21 cellular contexts compared by ENCODE assay signal in genomic region chr16:59913666-59914065, GRCh38.
DNase-seq lines count a peak whose midpoint lies in the region; ATAC-seq, FAIRE-seq and TF ChIP-seq lines count a peak whose summit lies in the region.
"Had no signal": no experiment of that assay in that cellular context is flagged by ENCODE, and none has a peak within 500 bp of the region (broad histone marks: within the 10 kb centered on the region; RNA-seq: fewer than 3 reads in every experiment).

No MANE protein-coding gene starts in this region.

- H3K27me3 ChIP-seq in HepG2 (ENCODE audit: control insufficient read depth in 1 of 2, insufficient read depth in 2 of 2, low read length in 2 of 2), result no peaks in the 10 kb centered on the region
- no peaks in the 10 kb centered on the region for H3K27me3 ChIP-seq in right lobe of liver
- H3K27me3 ChIP-seq in adrenal gland, result no peaks in the 10 kb centered on the region
- H3K27me3 ChIP-seq: BLaER1 had no signal

- H3K9me3 ChIP-seq in HepG2 (ENCODE audit: low read length) (peaks cover 75% of the 10 kb centered on the region), right lobe of liver (no peaks in the 10 kb centered on the region), adrenal gland (replicated peaks in 1 of 3) (no peaks in the 10 kb centered on the region)
- H3K9me3 ChIP-seq: BLaER1, Caco-2, HAP-1 had no signal

- no peak overlapping the region for H2AFZ ChIP-seq in HepG2 (ENCODE audit: low read length)
- H2AFZ ChIP-seq: GM23338 had no signal

- in situ Hi-C loops in HepG2 (cut with HindIII; ENCODE audit: extremely low pct_ligation_motif_present, low pct_unique_long_range_greater_than_20kb), result no loop called here

- H3K9ac ChIP-seq in HepG2 (ENCODE audit: insufficient read depth, low read depth, low read length), result no peak overlapping the region
- H3K9ac ChIP-seq: BLaER1 had no signal

- no peaks in the 10 kb centered on the region for H4K20me1 ChIP-seq in HepG2 (ENCODE audit: insufficient read depth, low read length)
- H4K20me1 ChIP-seq: BLaER1 had no signal

- BruUV-seq in HepG2 (replicated peaks; lab: Mats Ljungman, UMichigan), result no TSS peak

- TF ChIP-seq EP300 in HepG2 (IDR thresholded peaks at IDR 0.05; ENCODE audit: low read depth in 2 of 2, low read length in 2 of 2) (no peak), HepG2 (CRISPR knock-in tag; IDR thresholded peaks at IDR 0.05; ENCODE audit: borderline replicate concordance) (no peak)

- CTCF ChIA-PET in HepG2 (lab: Yijun Ruan, JAX; ENCODE audit: low intra/inter-chr PET ratio, low total read pairs), result no interaction called here

- ATAC-seq in HepG2 (no peak), right lobe of liver (no peak)
- ATAC-seq: CD8-positive, alpha-beta T cell; GM23338 had no signal

- H3K36me3 ChIP-seq in HepG2 (replicated peaks in 1 of 2; ENCODE audit: control insufficient read depth in 1 of 2, insufficient read depth in 2 of 2, low read length in 2 of 2) (no peaks in the 10 kb centered on the region), right lobe of liver (no peaks in the 10 kb centered on the region), adrenal gland (replicated peaks in 1 of 2) (no peaks in the 10 kb centered on the region)
- H3K36me3 ChIP-seq: BLaER1, HAP-1 had no signal

- no peak overlapping the region for H3K4me3 ChIP-seq in HepG2 (replicated peaks in 1 of 3; ENCODE audit: insufficient read depth in 1 of 3, low read depth in 2 of 3, low read length in 3 of 3)
- no peak overlapping the region for H3K4me3 ChIP-seq in right lobe of liver
- H3K4me3 ChIP-seq in epithelial cell of esophagus (ENCODE audit: low read length), result no peak overlapping the region
- no peak overlapping the region for H3K4me3 ChIP-seq in adrenal gland
- H3K4me3 ChIP-seq: BLaER1, GM23338, HAP-1 had no signal

- no peak for FAIRE-seq in HepG2 (lab: Jason Lieb, UNC)
- FAIRE-seq in H54 (lab: Jason Lieb, UNC), result no peak
- FAIRE-seq: G401.6, GM12892 had no signal

- H3K79me2 ChIP-seq in HepG2 (ENCODE audit: insufficient read depth, low read length), result no peaks in the 10 kb centered on the region

- POLR2A ChIA-PET in HepG2 (lab: Yijun Ruan, JAX), result no interaction called here

- H3K4me1 ChIP-seq in HepG2 (ENCODE audit: insufficient read depth, low read length) (no peaks in the 10 kb centered on the region), right lobe of liver (no peaks in the 10 kb centered on the region), adrenal gland (replicated peaks in 1 of 2) (no peaks in the 10 kb centered on the region)
- H3K4me1 ChIP-seq: BLaER1, Caco-2 had no signal

- 0% methylated on average over 1 of the region's 1 CpG for WGBS in HepG2 (ENCODE audit: low lambda C conversion rate)
- WGBS in right lobe of liver (ENCODE audit: insufficient coverage, low coverage, low lambda C conversion rate, missing lambda C conversion rate), result 28% methylated on average over 1 of the region's 1 CpG
- WGBS in adrenal gland, 4 donors, result 38 to 50% (median 47%) methylated on average over 1 of the region's 1 CpG

- no peak overlapping the region for H3K4me2 ChIP-seq in HepG2 (ENCODE audit: low read depth, low read length)
- H3K4me2 ChIP-seq: BLaER1 had no signal

- no peak for DNase-seq in HepG2 (ENCODE audit: low spot score)
- no peak for DNase-seq in right lobe of liver
- DNase-seq in epithelial cell of esophagus (ENCODE audit: low read depth), result peak; percentile 17
- peak; percentile 11 for DNase-seq in non-pigmented ciliary epithelial cell (ENCODE audit: low read depth)
- no peak for DNase-seq in NCI-H1092 (lab: John Stamatoyannopoulos, UW)
- no peak for DNase-seq in adrenal gland
- DNase-seq in stimulated activated CD4-positive, alpha-beta T cell treated with anti-CD3 and anti-CD28 coated beads, Interleukin-4, amount 100 ng/mL, for 24 hours, result no peak
- DNase-seq in H54 (ENCODE audit: insufficient read length, low spot score), result no peak
- DNase-seq: Caco-2; CD4-positive, CD25-positive, alpha-beta regulatory T cell; CD8-positive, alpha-beta T cell; DMS153; DND-41; HFFc6 had no signal

- TF ChIP-seq RAD21 in HepG2 (CRISPR knock-in tag; IDR thresholded peaks at IDR 0.05), result no peak

- no peak for TF ChIP-seq POLR2A in HepG2 (IDR thresholded peaks at IDR 0.05; ENCODE audit: insufficient read depth in 1 of 2, low read depth in 2 of 2, low read length in 2 of 2)
- TF ChIP-seq POLR2A in right lobe of liver (IDR thresholded peaks at IDR 0.05), result no peak
- TF ChIP-seq POLR2A in adrenal gland (IDR thresholded peaks at IDR 0.05), result no peak
- no peak for TF ChIP-seq POLR2A in H54 (IDR thresholded peaks at IDR 0.05; ENCODE audit: low read depth, low read length)

- TF ChIP-seq CTCF in HepG2 (CRISPR knock-in tag; IDR thresholded peaks at IDR 0.05), result no peak
- no peak for TF ChIP-seq CTCF in right lobe of liver (IDR thresholded peaks at IDR 0.05)
- no peak for TF ChIP-seq CTCF in epithelial cell of esophagus (IDR thresholded peaks at IDR 0.05; ENCODE audit: insufficient read depth, low read depth, low read length, missing control alignments)
- TF ChIP-seq CTCF in adrenal gland (IDR thresholded peaks at IDR 0.05), result no peak

- intact Hi-C loops in HepG2 (cut with micrococcal nuclease; ENCODE audit: unreplicated experiment), result no loop called here
- intact Hi-C loops in right lobe of liver (cut with DNase I), result no loop called here
- intact Hi-C loops in adrenal gland (cut with DNase I), result no loop called here

- H3K27ac ChIP-seq in HepG2 (ENCODE audit: extremely low read length, insufficient read depth, low read length) (no peak overlapping the region), right lobe of liver (no peak overlapping the region), adrenal gland (no peak overlapping the region)
- H3K27ac ChIP-seq: 22Rv1, BLaER1, C4-2B had no signal

TF ChIP-seq in HepG2, 621 proteins besides CTCF, POLR2A, EP300 and RAD21:
- TF ChIP-seq PAWR (CRISPR knock-in tag; IDR thresholded peaks at IDR 0.05; ENCODE audit: borderline replicate concordance) (no peak), CEBPB (IDR thresholded peaks at IDR 0.05; ENCODE audit: borderline replicate concordance, low read depth, low read length) (peak; percentile 34; the same call in 1 of the 2 replicates)
- TF ChIP-seq, protein P1, sequence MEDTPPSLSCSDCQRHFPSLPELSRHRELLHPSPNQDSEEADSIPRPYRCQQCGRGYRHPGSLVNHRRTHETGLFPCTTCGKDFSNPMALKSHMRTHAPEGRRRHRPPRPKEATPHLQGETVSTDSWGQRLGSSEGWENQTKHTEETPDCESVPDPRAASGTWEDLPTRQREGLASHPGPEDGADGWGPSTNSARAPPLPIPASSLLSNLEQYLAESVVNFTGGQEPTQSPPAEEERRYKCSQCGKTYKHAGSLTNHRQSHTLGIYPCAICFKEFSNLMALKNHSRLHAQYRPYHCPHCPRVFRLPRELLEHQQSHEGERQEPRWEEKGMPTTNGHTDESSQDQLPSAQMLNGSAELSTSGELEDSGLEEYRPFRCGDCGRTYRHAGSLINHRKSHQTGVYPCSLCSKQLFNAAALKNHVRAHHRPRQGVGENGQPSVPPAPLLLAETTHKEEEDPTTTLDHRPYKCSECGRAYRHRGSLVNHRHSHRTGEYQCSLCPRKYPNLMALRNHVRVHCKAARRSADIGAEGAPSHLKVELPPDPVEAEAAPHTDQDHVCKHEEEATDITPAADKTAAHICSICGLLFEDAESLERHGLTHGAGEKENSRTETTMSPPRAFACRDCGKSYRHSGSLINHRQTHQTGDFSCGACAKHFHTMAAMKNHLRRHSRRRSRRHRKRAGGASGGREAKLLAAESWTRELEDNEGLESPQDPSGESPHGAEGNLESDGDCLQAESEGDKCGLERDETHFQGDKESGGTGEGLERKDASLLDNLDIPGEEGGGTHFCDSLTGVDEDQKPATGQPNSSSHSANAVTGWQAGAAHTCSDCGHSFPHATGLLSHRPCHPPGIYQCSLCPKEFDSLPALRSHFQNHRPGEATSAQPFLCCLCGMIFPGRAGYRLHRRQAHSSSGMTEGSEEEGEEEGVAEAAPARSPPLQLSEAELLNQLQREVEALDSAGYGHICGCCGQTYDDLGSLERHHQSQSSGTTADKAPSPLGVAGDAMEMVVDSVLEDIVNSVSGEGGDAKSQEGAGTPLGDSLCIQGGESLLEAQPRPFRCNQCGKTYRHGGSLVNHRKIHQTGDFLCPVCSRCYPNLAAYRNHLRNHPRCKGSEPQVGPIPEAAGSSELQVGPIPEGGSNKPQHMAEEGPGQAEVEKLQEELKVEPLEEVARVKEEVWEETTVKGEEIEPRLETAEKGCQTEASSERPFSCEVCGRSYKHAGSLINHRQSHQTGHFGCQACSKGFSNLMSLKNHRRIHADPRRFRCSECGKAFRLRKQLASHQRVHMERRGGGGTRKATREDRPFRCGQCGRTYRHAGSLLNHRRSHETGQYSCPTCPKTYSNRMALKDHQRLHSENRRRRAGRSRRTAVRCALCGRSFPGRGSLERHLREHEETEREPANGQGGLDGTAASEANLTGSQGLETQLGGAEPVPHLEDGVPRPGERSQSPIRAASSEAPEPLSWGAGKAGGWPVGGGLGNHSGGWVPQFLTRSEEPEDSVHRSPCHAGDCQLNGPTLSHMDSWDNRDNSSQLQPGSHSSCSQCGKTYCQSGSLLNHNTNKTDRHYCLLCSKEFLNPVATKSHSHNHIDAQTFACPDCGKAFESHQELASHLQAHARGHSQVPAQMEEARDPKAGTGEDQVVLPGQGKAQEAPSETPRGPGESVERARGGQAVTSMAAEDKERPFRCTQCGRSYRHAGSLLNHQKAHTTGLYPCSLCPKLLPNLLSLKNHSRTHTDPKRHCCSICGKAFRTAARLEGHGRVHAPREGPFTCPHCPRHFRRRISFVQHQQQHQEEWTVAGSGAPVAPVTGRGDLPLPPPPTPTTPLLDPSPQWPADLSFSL (CRISPR knock-in tag; IDR thresholded peaks at IDR 0.05), result no peak
TF ChIP-seq in HepG2: peak in this region for 1.

Comparison
In these comparisons a context has a peak if more than half of its experiments do, and no peak if none do; other contexts are left out.
1. DNase-seq: peak in epithelial cell of esophagus (single experiment) and non-pigmented ciliary epithelial cell (single experiment); none in HepG2 (single experiment), right lobe of liver (0 of 3), NCI-H1092 (single experiment), adrenal gland (0 of 7), stimulated activated CD4-positive, alpha-beta T cell treated with anti-CD3 and anti-CD28 coated beads, Interleukin-4, amount 100 ng/mL, for 24 hours (single experiment) and H54 (single experiment).